Comparison of ENCODE assay signal across 31 cellular contexts in the genomic region with DNA sequence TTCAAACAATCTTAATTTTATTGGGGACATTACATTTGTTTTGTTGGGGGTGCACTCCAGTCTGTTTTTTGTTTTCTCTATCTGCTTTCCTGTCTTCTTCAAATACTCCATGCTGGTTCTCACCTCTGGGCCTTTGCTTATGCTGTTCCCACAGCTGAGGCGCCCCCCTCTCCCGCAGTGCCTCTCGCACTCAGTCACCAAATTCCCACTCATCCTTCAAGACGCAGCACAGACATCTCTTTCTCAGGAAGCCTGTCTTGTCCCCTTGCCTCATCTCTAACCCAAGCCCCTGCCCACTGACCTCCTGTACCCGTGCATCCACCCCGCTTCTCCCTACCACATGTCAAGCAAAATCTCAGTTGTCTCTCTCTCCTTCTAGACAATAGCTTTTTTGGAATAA. TPM values are rescaled to one million over a fixed set of nuclear protein-coding genes. Genes with fewer than 3 reads are reported as not detected.
"Had no signal": no experiment of that assay in that cellular context is flagged by ENCODE, and none has a peak within 500 bp of the region (broad histone marks: within the 10 kb centered on the region; RNA-seq: fewer than 3 reads in every experiment).

No MANE protein-coding gene starts in this region.

- H3K4me1 ChIP-seq: neural progenitor cell, parathyroid adenoma, psoas muscle, sigmoid colon, thyroid gland, tibial nerve, upper lobe of left lung, vagina had no signal

- H3K9me3 ChIP-seq: ovary, psoas muscle, right lobe of liver, sigmoid colon, stomach, thoracic aorta, thyroid gland, upper lobe of left lung, vagina had no signal

- H3K9ac ChIP-seq: neural progenitor cell, parathyroid adenoma had no signal

- H3K4me1 Mint-ChIP-seq: nephron; neural progenitor cell; stimulated activated effector memory CD8-positive, alpha-beta T cell treated with anti-CD3 and anti-CD28 coated beads, Interleukin-12 subunit alpha, Interleukin-12 subunit beta, amount 100 ng/mL, for 72 hours; stimulated activated naive B cell treated with anti-CD40 and anti-IgM and Interleukin-4, amounts not matched to agents 10 μg/mL and 1 μg/mL and 100 μg/mL, for 72 hours had no signal

- H3K4me3 ChIP-seq: neural progenitor cell, ovary, psoas muscle, right lobe of liver, sigmoid colon, stomach, thoracic aorta, thyroid gland, tibial nerve, upper lobe of left lung, vagina had no signal

- ATAC-seq: psoas muscle; right cardiac atrium; right lobe of liver; stimulated activated effector memory CD8-positive, alpha-beta T cell treated with anti-CD3 and anti-CD28 coated beads, Interleukin-12 subunit alpha, Interleukin-12 subunit beta, amount 100 ng/mL, for 72 hours; stimulated activated naive B cell treated with anti-CD40 and anti-IgM and Interleukin-4, amounts not matched to agents 10 μg/mL and 1 μg/mL and 100 μg/mL, for 72 hours had no signal

- H3K36me3 Mint-ChIP-seq: neural progenitor cell; stimulated activated effector memory CD8-positive, alpha-beta T cell treated with anti-CD3 and anti-CD28 coated beads, Interleukin-12 subunit alpha, Interleukin-12 subunit beta, amount 100 ng/mL, for 72 hours; stimulated activated naive B cell treated with anti-CD40 and anti-IgM and Interleukin-4, amounts not matched to agents 10 μg/mL and 1 μg/mL and 100 μg/mL, for 72 hours had no signal

- DNase-seq: occipital lobe; ovary; posterior cingulate gyrus; psoas muscle; right cardiac atrium; right lobe of liver; sigmoid colon; small intestine; stimulated activated CD4-positive, alpha-beta T cell treated with anti-CD3 and anti-CD28 coated beads, Interleukin-15, amount 100 ng/mL, for 24 hours; stimulated activated CD4-positive, alpha-beta T cell treated with anti-CD3 and anti-CD28 coated beads, Interleukin-2, amount 100 ng/mL, for 24 hours; stimulated activated CD4-positive, alpha-beta T cell treated with anti-CD3 and anti-CD28 coated beads, Interleukin-2, amount 100 ng/mL, for 48 hours; stimulated activated CD4-positive, alpha-beta T cell treated with anti-CD3 and anti-CD28 coated beads, Interleukin-4, amount 100 ng/mL, for 24 hours; stimulated activated naive B cell treated with anti-CD40 and anti-IgM and Interleukin-4, amounts not matched to agents 10 μg/mL and 1 μg/mL and 100 μg/mL, for 72 hours; stimulated activated naive CD4-positive, alpha-beta T cell treated with Interleukin-2 at 50 U/mL for 16 hours; stomach; thyroid gland; trophoblast cell; upper lobe of left lung had no signal

- H3K27me3 ChIP-seq: neural progenitor cell, ovary, right lobe of liver, sigmoid colon, thyroid gland, tibial nerve, upper lobe of left lung, vagina had no signal

- H3K36me3 ChIP-seq: neural progenitor cell, ovary, right lobe of liver, sigmoid colon, stomach, thoracic aorta, thyroid gland, tibial nerve, upper lobe of left lung, vagina had no signal

- H3K27ac Mint-ChIP-seq: nephron; neural progenitor cell; progenitor cell of endocrine pancreas; stimulated activated effector memory CD8-positive, alpha-beta T cell treated with anti-CD3 and anti-CD28 coated beads, Interleukin-12 subunit alpha, Interleukin-12 subunit beta, amount 100 ng/mL, for 72 hours; stimulated activated naive B cell treated with anti-CD40 and anti-IgM and Interleukin-4, amounts not matched to agents 10 μg/mL and 1 μg/mL and 100 μg/mL, for 72 hours; stimulated activated naive CD8-positive, alpha-beta T cell treated with anti-CD3 and anti-CD28 coated beads, Interleukin-15, Interleukin-2, amounts not matched to agents 100 ng/mL and 50 ng/mL, for 24 hours had no signal

- H3K4me3 Mint-ChIP-seq: nephron; neural progenitor cell; stimulated activated effector memory CD8-positive, alpha-beta T cell treated with anti-CD3 and anti-CD28 coated beads, Interleukin-12 subunit alpha, Interleukin-12 subunit beta, amount 100 ng/mL, for 72 hours; stimulated activated naive B cell treated with anti-CD40 and anti-IgM and Interleukin-4, amounts not matched to agents 10 μg/mL and 1 μg/mL and 100 μg/mL, for 72 hours; stimulated activated naive CD8-positive, alpha-beta T cell treated with anti-CD3 and anti-CD28 coated beads, Interleukin-15, Interleukin-2, amounts not matched to agents 100 ng/mL and 50 ng/mL, for 24 hours had no signal

- H3K27ac ChIP-seq: neural progenitor cell, ovary, parathyroid adenoma, psoas muscle, right lobe of liver, sigmoid colon, stomach, thoracic aorta, thyroid gland, tibial nerve, upper lobe of left lung, vagina had no signal

- H3K9me3 Mint-ChIP-seq: nephron; neural progenitor cell; stimulated activated effector memory CD8-positive, alpha-beta T cell treated with anti-CD3 and anti-CD28 coated beads, Interleukin-12 subunit alpha, Interleukin-12 subunit beta, amount 100 ng/mL, for 72 hours; stimulated activated naive CD8-positive, alpha-beta T cell treated with anti-CD3 and anti-CD28 coated beads, Interleukin-15, Interleukin-2, amounts not matched to agents 100 ng/mL and 50 ng/mL, for 24 hours had no signal

RNA-seq across cellular contexts. Expression of a gene that starts 43.7 kb away (rescaled TPM):
- total RNA-seq: psoas muscle, renal cortical epithelial cell, right lobe of liver, skeletal muscle tissue, stomach, subcutaneous adipose tissue, thoracic aorta, tibial nerve, ureter, vagina had no signal
- polyA plus RNA-seq: stomach had no signal
